8 cellular contexts compared by ENCODE assay signal in genomic region chr14:24334431-24335271, GRCh38. TPM values are rescaled to one million over a fixed set of nuclear protein-coding genes. Genes with fewer than 3 reads are reported as not detected.
DNase-seq lines count a peak whose midpoint lies in the region; FAIRE-seq and TF ChIP-seq lines count a peak whose summit lies in the region.

Gene ADCY4 (minus strand): TSS chr14:24335071. CDS start chr14:24334652, 419 bp downstream.

- no peak for TF ChIP-seq CTCF in endothelial cell of umbilical vein (IDR thresholded peaks at IDR 0.05; ENCODE audit: extremely low read depth in 1 of 2, insufficient read depth in 1 of 2, low read depth in 1 of 2, low read length in 2 of 2)

- BruUV-seq in endothelial cell of umbilical vein (replicated peaks; lab: Mats Ljungman, UMichigan): no TSS peak

- H3K79me2 ChIP-seq in endothelial cell of umbilical vein (ENCODE audit: control insufficient read depth, insufficient read depth, low read length): no peaks in the 10 kb centered on the region

- H3K36me3 ChIP-seq in BLaER1: peaks cover 10% of the 10 kb centered on the region; the same call in 1 of the 2 replicates
- no peaks in the 10 kb centered on the region for H3K36me3 ChIP-seq in SJCRH30
- H3K36me3 ChIP-seq in endothelial cell of umbilical vein (ENCODE audit: control insufficient read depth in 2 of 2, extremely low read depth in 1 of 2, insufficient read depth in 2 of 2, low read length in 2 of 2): peaks cover 0 to 5% of the 10 kb centered on the region in 2 experiments
- H3K36me3 ChIP-seq in muscle layer of duodenum (ENCODE audit: control insufficient read depth in 1 of 2, insufficient read depth in 2 of 2, low read length in 2 of 2): no peaks in the 10 kb centered on the region

- peak within 1 kb of the TSS; percentile 83 for H2AFZ ChIP-seq in endothelial cell of umbilical vein (ENCODE audit: low read depth, low read length)

- peak within 1 kb of the TSS; percentile 58 for H3K4me3 ChIP-seq in BLaER1
- H3K4me3 ChIP-seq in SJCRH30: peak within 1 kb of the TSS; percentile 5; the same call in 1 of the 2 replicates
- peak within 1 kb of the TSS; percentile 45 to 83 (median 70) for H3K4me3 ChIP-seq in endothelial cell of umbilical vein (replicated peaks in 1 of 3; ENCODE audit: insufficient read depth in 1 of 3, low read depth in 1 of 3, low read length in 3 of 3)
- peak within 1 kb of the TSS; percentile 47 to 51 for H3K4me3 ChIP-seq in muscle layer of duodenum (ENCODE audit: low read depth in 1 of 2, low read length in 2 of 2)

- peak; percentile 91 for TF ChIP-seq POLR2A in endothelial cell of umbilical vein (IDR thresholded peaks at IDR 0.05; ENCODE audit: low read depth, low read length)

- H3K4me1 ChIP-seq in BLaER1 (peaks cover 66% of the 10 kb centered on the region), SJCRH30 (peaks cover 2% of the 10 kb centered on the region; the same call in 1 of the 2 replicates), endothelial cell of umbilical vein (ENCODE audit: control insufficient read depth, extremely low read depth, insufficient read depth, low read length) (peaks cover 32% of the 10 kb centered on the region), muscle layer of duodenum (ENCODE audit: control insufficient read depth in 1 of 2, insufficient read depth in 2 of 2, low read length in 2 of 2) (peaks cover 11 to 40% of the 10 kb centered on the region in 2 donors)

- H3K9me1 ChIP-seq in endothelial cell of umbilical vein (replicated peaks; ENCODE audit: control insufficient read depth, extremely low read depth, insufficient read depth, low read length): no peaks in the 10 kb centered on the region

- DNase-seq in SJCRH30 (no peak), endothelial cell of umbilical vein (ENCODE audit: low read depth, low spot score) (peak; percentile 50), SKM-1 treated with dmso at 0.1 percent for 144 hours (lab: John Stamatoyannopoulos, UW; ENCODE audit: unreplicated experiment) (no peak), NCI-H1092 treated with DMSO at 0.1 percent for 48 hours (lab: John Stamatoyannopoulos, UW) (no peak), SK-N-DZ (ENCODE audit: low spot score) (no peak), NCI-H1694 (lab: John Stamatoyannopoulos, UW) (no peak)

- H3K9ac ChIP-seq in BLaER1 (no peak within 1 kb of the TSS), endothelial cell of umbilical vein (replicated peaks; ENCODE audit: extremely low read depth, insufficient read depth, low read length) (peak within 1 kb of the TSS; percentile 80)

- POLR2A ChIA-PET in endothelial cell of umbilical vein (lab: Charles Lee): interaction anchor here (1.1 to 3.1 kb wide), 2 partner anchors 96 to 101 kb away, joined by 7 to 32 read pairs; partner anchors contain the start of genes CBLN3 and KHNYN

- CTCF ChIA-PET in endothelial cell of umbilical vein (lab: Charles Lee): interaction anchor here (1.3 to 20.1 kb wide), 19 partner anchors 11 to 107 kb away, joined by 4 to 811 read pairs (median 28); partner anchors contain the start of genes CBLN3, CIDEB, KHNYN and LTB4R

- H4K20me1 ChIP-seq in BLaER1: peaks cover 35% of the 10 kb centered on the region
- H4K20me1 ChIP-seq in endothelial cell of umbilical vein (replicated peaks; ENCODE audit: control insufficient read depth, extremely low read depth, insufficient read depth, low read length): no peaks in the 10 kb centered on the region

- H3K27me3 ChIP-seq in BLaER1 (peaks cover 76% of the 10 kb centered on the region), SJCRH30 (peaks cover 7% of the 10 kb centered on the region; the same call in 1 of the 2 replicates), endothelial cell of umbilical vein (ENCODE audit: control insufficient read depth in 2 of 2, insufficient read depth in 2 of 2, low read length in 2 of 2) (no peaks in the 10 kb centered on the region), muscle layer of duodenum (ENCODE audit: low read depth, low read length) (no peaks in the 10 kb centered on the region)

- intact Hi-C loops in endothelial cell of umbilical vein (cut with micrococcal nuclease): loop anchor here (1.0 to 2.0 kb wide), 3 partner anchors 31 to 78 kb away; no protein-coding TSS in a partner anchor

- H3K27ac ChIP-seq in BLaER1 (no peak within 1 kb of the TSS), SJCRH30 (no peak within 1 kb of the TSS), endothelial cell of umbilical vein (ENCODE audit: insufficient read depth, low read depth, low read length) (peak within 1 kb of the TSS; percentile 59), muscle layer of duodenum (ENCODE audit: low read length) (no peak within 1 kb of the TSS)

- H3K4me2 ChIP-seq in BLaER1 (peak within 1 kb of the TSS; percentile 94), endothelial cell of umbilical vein (ENCODE audit: insufficient read depth, low read length) (peak within 1 kb of the TSS; percentile 89)

- FAIRE-seq in endothelial cell of umbilical vein (lab: Jason Lieb, UNC): peak; percentile 85

- H3K9me3 ChIP-seq in BLaER1 (peaks cover 8% of the 10 kb centered on the region; the same call in 1 of the 2 replicates), SJCRH30 (replicated peaks) (no peaks in the 10 kb centered on the region), endothelial cell of umbilical vein (replicated peaks; ENCODE audit: control insufficient read depth, insufficient read depth, low read length) (no peaks in the 10 kb centered on the region), muscle layer of duodenum (ENCODE audit: control insufficient read depth in 1 of 2, low read length in 2 of 2) (no peaks in the 10 kb centered on the region)

- dilution Hi-C loops in endothelial cell of umbilical vein (cut with MboI; ENCODE audit: extremely low pct_ligation_motif_present, low sequenced_read_pairs): no loop called here

TF ChIP-seq in endothelial cell of umbilical vein, 7 proteins besides CTCF, POLR2A, EP300 and RAD21:
- no peak for TF ChIP-seq MAX (IDR thresholded peaks at IDR 0.05; ENCODE audit: insufficient read depth, insufficient read length)
- TF ChIP-seq POLR2AphosphoS5 (IDR thresholded peaks at IDR 0.05; ENCODE audit: insufficient read depth, low read depth, low read length): peak; percentile 82
- no peak for TF ChIP-seq MYC (IDR thresholded peaks at IDR 0.05; ENCODE audit: low read depth, low read length)

RNA-seq across cellular contexts. Expression of gene ADCY4, which starts in this region (rescaled TPM):
- total RNA-seq in SJCRH30 (2014; rRNA removed; shearing (Covaris generic)): 0.03 TPM in 1 of 2 replicates, not detected in the other
- 84.0 and 87.0 TPM in 2 replicates for total RNA-seq in endothelial cell of umbilical vein
- 81.6 and 101 TPM in 2 replicates for polyA plus RNA-seq in endothelial cell of umbilical vein
- polyA plus RNA-seq in endothelial cell of umbilical vein (2011; cell fraction: cytosol; rRNA removed): 15.8 and 21.9 TPM in 2 replicates
- 689 and 864 TPM in 2 replicates for polyA plus RNA-seq in endothelial cell of umbilical vein (2011; cell fraction: nucleus; rRNA removed)
- polyA plus RNA-seq in endothelial cell of umbilical vein (2012): 39.2 and 55.0 TPM in 2 replicates
- polyA minus RNA-seq in endothelial cell of umbilical vein: 76.2 and 112 TPM in 2 replicates
- polyA minus RNA-seq in endothelial cell of umbilical vein (2011; cell fraction: cytosol; rRNA and poly(A)+ RNA removed): not detected
- polyA minus RNA-seq in endothelial cell of umbilical vein (2011; cell fraction: nucleus; rRNA and poly(A)+ RNA removed): 147 and 206 TPM in 2 replicates
- polyA plus RNA-seq in SK-N-DZ (2014; cell fraction: cytosol; rRNA removed): not detected in 2 replicates
- 0.09 TPM in 1 of 2 replicates, not detected in the other for polyA plus RNA-seq in SK-N-DZ (2014; cell fraction: nucleus; rRNA removed)

Comparison
In these comparisons a context has a peak if more than half of its experiments do, and no peak if none do; other contexts are left out.
1. RNA of gene ADCY4 (total RNA-seq): 84.0 to 87.0 TPM in endothelial cell of umbilical vein; 0.03 TPM in SJCRH30; every median in the first group is over 10 times any median in the second.
2. H3K4me3 ChIP-seq: peak in every context shown above with its lines; median percentile 70 in endothelial cell of umbilical vein; 58 in BLaER1; 49 in muscle layer of duodenum; 5 in SJCRH30.